8 cellular contexts compared by ENCODE assay signal in the genomic region with DNA sequence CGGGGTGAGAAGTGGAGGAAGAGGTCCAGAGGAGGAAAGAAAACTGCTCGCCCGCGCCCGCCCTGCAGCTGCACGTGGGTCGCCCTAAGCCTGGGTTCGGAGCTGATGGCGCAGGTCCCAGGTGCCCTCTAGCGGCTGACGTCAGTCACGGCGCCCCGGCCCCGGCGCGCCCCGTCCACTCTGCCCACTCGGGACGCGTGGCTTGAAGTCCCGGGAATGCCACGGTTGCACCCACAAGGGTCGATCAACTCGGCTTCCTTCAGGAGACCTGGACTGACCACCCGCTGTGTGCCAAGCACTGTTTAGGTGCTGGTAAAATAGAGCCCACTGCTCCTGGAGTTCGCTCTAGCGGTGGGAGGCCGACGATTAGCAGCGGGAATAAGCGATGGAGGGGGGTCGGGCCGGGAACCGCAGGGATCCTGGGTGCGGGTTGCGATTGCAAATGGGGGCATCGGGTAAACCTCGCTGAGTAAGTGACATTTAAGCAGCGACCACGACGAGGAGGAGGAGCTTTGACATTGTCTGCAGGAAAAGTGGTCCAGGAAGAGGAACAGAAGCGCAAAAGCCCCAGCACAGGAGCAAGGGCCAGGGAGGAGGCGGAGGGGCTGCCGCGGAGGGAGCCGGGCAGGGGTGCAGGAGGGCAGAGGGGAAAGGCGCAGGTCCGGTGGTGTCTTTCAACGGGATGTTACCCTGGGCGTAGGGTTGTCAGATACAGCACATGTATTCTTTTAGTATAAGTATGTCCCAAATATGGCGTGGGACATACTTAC. TPM values are rescaled to one million over a fixed set of nuclear protein-coding genes. Genes with fewer than 3 reads are reported as not detected.
DNase-seq lines count a peak whose midpoint lies in the region; ATAC-seq and TF ChIP-seq lines count a peak whose summit lies in the region.

No MANE protein-coding gene starts in this region.

- H3K9me3 Mint-ChIP-seq in activated naive CD4-positive, alpha-beta T cell treated with anti-CD3 and anti-CD28 coated beads, Interleukin-2, amount 10 ng/mL, durations not matched to agents 7 days and 5 days: no peaks in the 10 kb centered on the region
- no peaks in the 10 kb centered on the region for H3K9me3 Mint-ChIP-seq in osteocyte (ENCODE audit: unreplicated experiment)

- peak overlapping the region; percentile 85 for H3K4me2 ChIP-seq in DND-41 (ENCODE audit: insufficient read depth, low read length)

- intact Hi-C loops in head of caudate nucleus (cut with DNase I): loop anchor here (5.0 to 10.0 kb wide), 3 partner anchors 77 to 350 kb away; a partner anchor contains a TSS
- intact Hi-C loops in testis (cut with DNase I; ENCODE audit: low total_unique reads): loop anchor here (5.0 kb wide), 1 partner anchor 77 kb away; no protein-coding TSS in a partner anchor

- H3K27me3 ChIP-seq in DND-41 (ENCODE audit: insufficient read depth, low read length, poor library complexity): no peaks in the 10 kb centered on the region
- no peaks in the 10 kb centered on the region for H3K27me3 ChIP-seq in SJCRH30
- no peaks in the 10 kb centered on the region for H3K27me3 ChIP-seq in testis

- H3K4me1 ChIP-seq in DND-41 (ENCODE audit: insufficient read depth, low read length) (peaks cover 51% of the 10 kb centered on the region), SJCRH30 (no peaks in the 10 kb centered on the region), testis (peaks cover 21% of the 10 kb centered on the region)

- TF ChIP-seq CTCF in DND-41 (IDR thresholded peaks at IDR 0.05; ENCODE audit: borderline replicate concordance, extremely low read depth, low read length, poor library complexity, severe bottlenecking) (peak; percentile 95), LNCAP (IDR thresholded peaks at IDR 0.05) (peak; percentile 99), osteocyte (IDR thresholded peaks at IDR 0.05) (peak; percentile 99), testis (IDR thresholded peaks at IDR 0.05) (peak; percentile 89 to 95 (median 90))

- CTCF ChIA-PET in activated naive CD4-positive, alpha-beta T cell treated with anti-CD3 and anti-CD28 coated beads, Interleukin-2, amount 10 ng/mL, durations not matched to agents 7 days and 5 days (lab: Charles Lee): interaction anchor here (0.6 to 1.9 kb wide), 13 partner anchors 8 to 353 kb away, joined by 3 to 9 read pairs (median 4); a partner anchor contains a TSS

- TF ChIP-seq POLR2A in testis (IDR thresholded peaks at IDR 0.05): no peak

- H3K79me2 ChIP-seq in DND-41 (ENCODE audit: insufficient read depth, low read length): no peaks in the 10 kb centered on the region; the same call in 1 of the 2 replicates

- H3K36me3 ChIP-seq in DND-41 (ENCODE audit: insufficient read depth, low read length): no peaks in the 10 kb centered on the region
- H3K36me3 ChIP-seq in SJCRH30: no peaks in the 10 kb centered on the region
- H3K36me3 ChIP-seq in testis (ENCODE audit: low read depth, missing control alignments): no peaks in the 10 kb centered on the region

- peak overlapping the region; percentile 59 for H3K9ac ChIP-seq in DND-41 (ENCODE audit: low read depth, low read length)

- peak overlapping the region; percentile 38 for H3K27ac Mint-ChIP-seq in activated naive CD4-positive, alpha-beta T cell treated with anti-CD3 and anti-CD28 coated beads, Interleukin-2, amount 10 ng/mL, durations not matched to agents 7 days and 5 days
- no peak overlapping the region for H3K27ac Mint-ChIP-seq in osteocyte (ENCODE audit: unreplicated experiment)

- ATAC-seq in DND-41 (ENCODE audit: insufficient read depth, low read depth) (peak; percentile 79), GM21723 (IDR thresholded peaks at IDR 0.05; ENCODE audit: unreplicated experiment) (peak; percentile 57)

- peaks cover 57% of the 10 kb centered on the region for H3K4me1 Mint-ChIP-seq in activated naive CD4-positive, alpha-beta T cell treated with anti-CD3 and anti-CD28 coated beads, Interleukin-2, amount 10 ng/mL, durations not matched to agents 7 days and 5 days
- H3K4me1 Mint-ChIP-seq in osteocyte (ENCODE audit: unreplicated experiment): peaks cover 43% of the 10 kb centered on the region

- DNase-seq in DND-41 (peak; percentile 82), SJCRH30 (peak; percentile 83 to 89), head of caudate nucleus (peak; percentile 78 to 96 (median 91)), osteocyte (ENCODE audit: extremely low spot score, unreplicated experiment) (peak; percentile 92), testis (peak; percentile 95)
- peak; percentile 87 for DNase-seq in activated naive CD4-positive, alpha-beta T cell treated with anti-CD3 and anti-CD28 coated beads, Interleukin-2, amount 10 ng/mL, durations not matched to agents 7 days and 5 days

- peak overlapping the region; percentile 74 for H3K4me3 Mint-ChIP-seq in activated naive CD4-positive, alpha-beta T cell treated with anti-CD3 and anti-CD28 coated beads, Interleukin-2, amount 10 ng/mL, durations not matched to agents 7 days and 5 days
- peak overlapping the region; percentile 72 for H3K4me3 Mint-ChIP-seq in osteocyte (ENCODE audit: unreplicated experiment)

- H3K4me3 ChIP-seq in DND-41 (ENCODE audit: low read depth in 1 of 2, low read length in 2 of 2) (peak overlapping the region; percentile 35 to 65; a peak in 3 of 4 replicates), SJCRH30 (peak overlapping the region; percentile 74), testis (peak overlapping the region; percentile 49 to 61)

- H2AFZ ChIP-seq in DND-41 (ENCODE audit: low read depth, low read length): peak overlapping the region; percentile 85

- peaks cover 3% of the 10 kb centered on the region for H3K36me3 Mint-ChIP-seq in activated naive CD4-positive, alpha-beta T cell treated with anti-CD3 and anti-CD28 coated beads, Interleukin-2, amount 10 ng/mL, durations not matched to agents 7 days and 5 days
- H3K36me3 Mint-ChIP-seq in osteocyte (ENCODE audit: unreplicated experiment): no peaks in the 10 kb centered on the region

- peaks cover 19% of the 10 kb centered on the region for H3K27me3 Mint-ChIP-seq in activated naive CD4-positive, alpha-beta T cell treated with anti-CD3 and anti-CD28 coated beads, Interleukin-2, amount 10 ng/mL, durations not matched to agents 7 days and 5 days
- no peaks in the 10 kb centered on the region for H3K27me3 Mint-ChIP-seq in osteocyte (ENCODE audit: unreplicated experiment)

- 6 to 7% methylated on average over 49 to 52 of the region's 52 CpGs for WGBS in testis, 2 donors

- H3K9me3 ChIP-seq in DND-41 (ENCODE audit: insufficient read depth, low read length, severe bottlenecking) (no peaks in the 10 kb centered on the region), SJCRH30 (replicated peaks) (no peaks in the 10 kb centered on the region), testis (no peaks in the 10 kb centered on the region)

- H4K20me1 ChIP-seq in DND-41 (ENCODE audit: insufficient read depth, low read length): no peaks in the 10 kb centered on the region

- H3K27ac ChIP-seq in DND-41 (ENCODE audit: low read length) (peak overlapping the region; percentile 37), SJCRH30 (no peak overlapping the region), testis (peak overlapping the region; percentile 49 to 66)

RNA-seq across cellular contexts. Expression of a gene that starts 5.1 kb away (rescaled TPM):
- total RNA-seq in SJCRH30 (2014; rRNA removed; shearing (Covaris generic)): 4.0 and 4.2 TPM in 2 replicates
- total RNA-seq in osteocyte: 9.3 and 10.1 TPM in 2 replicates
- total RNA-seq in testis: 10 to 100 TPM; 41.4 to 55.4 TPM
- 59.0 TPM for polyA plus RNA-seq in testis (ENCODE audit: insufficient read depth, low read depth, low replicate concordance)

RNA-seq across cellular contexts. Expression of a gene that starts 9.5 kb away (rescaled TPM):
- total RNA-seq in SJCRH30 (2014; rRNA removed; shearing (Covaris generic)): 5.8 and 5.9 TPM in 2 replicates
- total RNA-seq in osteocyte (5.8 and 9.5 TPM in 2 replicates), testis (100 to 1,000 TPM; 157 to 188 TPM)
- 171 TPM for polyA plus RNA-seq in testis (ENCODE audit: insufficient read depth, low read depth, low replicate concordance)

RNA-seq across cellular contexts. Expression of a gene that starts 48.3 kb away (rescaled TPM):
- 42.7 and 48.4 TPM in 2 replicates for total RNA-seq in SJCRH30 (2014; rRNA removed; shearing (Covaris generic))
- total RNA-seq in osteocyte: 26.9 and 30.7 TPM in 2 replicates
- total RNA-seq in testis: 10 to 100 TPM; 55.1 to 70.1 TPM
- polyA plus RNA-seq in testis (ENCODE audit: insufficient read depth, low read depth, low replicate concordance): 80.6 TPM

RNA-seq across cellular contexts. Expression of a gene that starts 48.3 kb away (rescaled TPM):
- total RNA-seq in SJCRH30 (2014; rRNA removed; shearing (Covaris generic)): 8.6 and 9.1 TPM in 2 replicates
- 26.9 and 32.9 TPM in 2 replicates for total RNA-seq in osteocyte
- 10 to 100 TPM; 43.4 to 65.9 TPM for total RNA-seq in testis
- 43.6 TPM for polyA plus RNA-seq in testis (ENCODE audit: insufficient read depth, low read depth, low replicate concordance)

Comparison
In these comparisons a context has a peak if more than half of its experiments do, and no peak if none do; other contexts are left out.
1. RNA of a gene that starts 9.5 kb away (total RNA-seq): 157 to 188 TPM in testis; 5.8 to 9.5 TPM in osteocyte and 5.8 to 5.9 TPM in SJCRH30; every median in the first group is over 10 times any median in the second.
2. Peak in every context shown above with its lines, with median percentiles within 50 percentile points of each other: DNase-seq, H3K4me3 ChIP-seq and CTCF ChIP-seq.